In genomic region chr2:9417725-9418124, GRCh38 we compare ENCODE assay signal across 18 cellular contexts. TPM values are rescaled to one million over a fixed set of nuclear protein-coding genes. Genes with fewer than 3 reads are reported as not detected.
A peak's percentile ranks its signal among the peaks of the same experiment; 100 is the strongest.
DNase-seq lines count a peak whose midpoint lies in the region; ATAC-seq lines count a peak whose summit lies in the region.
"Had no signal": no experiment of that assay in that cellular context is flagged by ENCODE, and none has a peak within 500 bp of the region (broad histone marks: within the 10 kb centered on the region; RNA-seq: fewer than 3 reads in every experiment).

No MANE protein-coding gene starts in this region.

- H3K9me3 Mint-ChIP-seq in immature natural killer cell = no peaks in the 10 kb centered on the region
- no peaks in the 10 kb centered on the region for H3K9me3 Mint-ChIP-seq in activated CD4-positive, alpha-beta T cell treated with anti-CD3 and anti-CD28 coated beads, Interleukin-2, amount 10 ng/mL, durations not matched to agents 24 days and 14 days
- H3K9me3 Mint-ChIP-seq: CD4-positive, alpha-beta T cell; HFFc6 had no signal

- intact Hi-C loops in activated CD4-positive, alpha-beta T cell treated with anti-CD3 and anti-CD28 coated beads, Interleukin-2, amount 10 ng/mL, durations not matched to agents 24 days and 14 days (cut with micrococcal nuclease) = no loop called here

- DNase-seq in NCI-H1105 (lab: John Stamatoyannopoulos, UW) (peak; percentile 30), NCI-H1105 treated with DMSO at 0.1 percent for 48 hours (lab: John Stamatoyannopoulos, UW) (no peak), NCI-H2029 (lab: John Stamatoyannopoulos, UW) (peak; percentile 2), astrocyte of the hippocampus (ENCODE audit: low read depth, low spot score) (peak; percentile 52), immature natural killer cell (no peak)
- no peak for DNase-seq in activated CD4-positive, alpha-beta T cell treated with anti-CD3 and anti-CD28 coated beads, Interleukin-2, amount 10 ng/mL, durations not matched to agents 24 days and 14 days
- DNase-seq: 8988T; BE2C; CD4-positive, alpha-beta T cell; HFFc6; KG1; NCI-H1048; NCI-H1930; NCI-H2227 treated with DMSO at 0.1 percent for 48 hours; NCI-H526 treated with DMSO at 0.1 percent for 48 hours; PC-9 had no signal

- ATAC-seq in GM18511 (IDR thresholded peaks at IDR 0.05; ENCODE audit: unreplicated experiment) = no peak
- no peak for ATAC-seq in activated CD4-positive, CD25-positive, alpha-beta regulatory T cell treated with anti-CD3 and anti-CD28 coated beads, Interleukin-2, amount 50 U/mL, for 24 hours

- H3K36me3 Mint-ChIP-seq in immature natural killer cell = peaks cover 4 to 9% (median 4%) of the 10 kb centered on the region in 3 donors
- peaks cover 44% of the 10 kb centered on the region for H3K36me3 Mint-ChIP-seq in activated CD4-positive, alpha-beta T cell treated with anti-CD3 and anti-CD28 coated beads, Interleukin-2, amount 10 ng/mL, durations not matched to agents 24 days and 14 days (ENCODE audit: low read depth)

- peaks cover 0 to 5% (median 1%) of the 10 kb centered on the region in 3 donors for H3K27me3 Mint-ChIP-seq in immature natural killer cell (ENCODE audit: low read depth in 3 of 3)
- H3K27me3 Mint-ChIP-seq in activated CD4-positive, alpha-beta T cell treated with anti-CD3 and anti-CD28 coated beads, Interleukin-2, amount 10 ng/mL, durations not matched to agents 24 days and 14 days = no peaks in the 10 kb centered on the region
- H3K27me3 Mint-ChIP-seq: CD4-positive, alpha-beta T cell had no signal

- peaks cover 73 to 81% of the 10 kb centered on the region in 2 donors for H3K4me1 Mint-ChIP-seq in immature natural killer cell
- peaks cover 50% of the 10 kb centered on the region for H3K4me1 Mint-ChIP-seq in activated CD4-positive, alpha-beta T cell treated with anti-CD3 and anti-CD28 coated beads, Interleukin-2, amount 10 ng/mL, durations not matched to agents 24 days and 14 days

- H3K4me3 Mint-ChIP-seq in immature natural killer cell = peak overlapping the region in 3 of 5 donors; percentile 3 to 29 (median 5)
- H3K4me3 Mint-ChIP-seq in activated CD4-positive, alpha-beta T cell treated with anti-CD3 and anti-CD28 coated beads, Interleukin-2, amount 10 ng/mL, durations not matched to agents 24 days and 14 days = no peak overlapping the region
- H3K4me3 Mint-ChIP-seq: CD4-positive, alpha-beta T cell; HFFc6 had no signal

- peak overlapping the region in 3 of 6 donors; percentile 1 to 70 (median 44) for H3K27ac Mint-ChIP-seq in immature natural killer cell
- no peak overlapping the region for H3K27ac Mint-ChIP-seq in activated CD4-positive, alpha-beta T cell treated with anti-CD3 and anti-CD28 coated beads, Interleukin-2, amount 10 ng/mL, durations not matched to agents 24 days and 14 days
- H3K27ac Mint-ChIP-seq: CD4-positive, alpha-beta T cell; HFFc6 had no signal

RNA-seq across cellular contexts. Expression of gene ITGB1BP1, which starts 5.6 kb away (rescaled TPM):
- polyA plus RNA-seq in immature natural killer cell = 100 to 1,000 TPM; 157 to 212 (median 204) TPM
- total RNA-seq in activated CD4-positive, alpha-beta T cell treated with anti-CD3 and anti-CD28 coated beads, Interleukin-2, amount 10 ng/mL, durations not matched to agents 24 days and 14 days = 121 and 131 TPM in 2 replicates

RNA-seq across cellular contexts. Expression of gene CPSF3, which starts 5.7 kb away (rescaled TPM):
- polyA plus RNA-seq in immature natural killer cell = 10 to 100 TPM; 22.1 to 48.0 (median 35.2) TPM
- 81.4 TPM in 2 replicates for total RNA-seq in activated CD4-positive, alpha-beta T cell treated with anti-CD3 and anti-CD28 coated beads, Interleukin-2, amount 10 ng/mL, durations not matched to agents 24 days and 14 days

RNA-seq across cellular contexts. Expression of gene IAH1, which starts 56.6 kb away (rescaled TPM):
- 10 to 100 TPM; 68.4 to 88.5 (median 85.4) TPM for polyA plus RNA-seq in immature natural killer cell
- 76.0 and 78.6 TPM in 2 replicates for total RNA-seq in activated CD4-positive, alpha-beta T cell treated with anti-CD3 and anti-CD28 coated beads, Interleukin-2, amount 10 ng/mL, durations not matched to agents 24 days and 14 days

Comparison
In these comparisons a context has a peak if more than half of its experiments do, and no peak if none do; other contexts are left out.
1. DNase-seq: peak in NCI-H1105 (single experiment), NCI-H2029 (single experiment) and astrocyte of the hippocampus (single experiment); none in NCI-H1105 treated with DMSO at 0.1 percent for 48 hours (single experiment), immature natural killer cell (0 of 3) and activated CD4-positive, alpha-beta T cell treated with anti-CD3 and anti-CD28 coated beads, Interleukin-2, amount 10 ng/mL, durations not matched to agents 24 days and 14 days (single experiment).